1 cellular context compared by ENCODE assay signal in genomic region chr22:25896098-25896497, GRCh38.
TF ChIP-seq lines count a peak whose summit lies in the region.

No MANE protein-coding gene starts in this region.

TF ChIP-seq in HCT116, 20 proteins besides CTCF, POLR2A, EP300 and RAD21 (continued from another document):
- no peak for TF ChIP-seq REST (IDR thresholded peaks at IDR 0.05; ENCODE audit: low read depth)
- TF ChIP-seq SIN3A (IDR thresholded peaks at IDR 0.05; ENCODE audit: low read depth), result no peak
- no peak for TF ChIP-seq EGR1 (IDR thresholded peaks at IDR 0.05; ENCODE audit: low read depth)
- no peak for TF ChIP-seq MAX (IDR thresholded peaks at IDR 0.05)
- no peak for TF ChIP-seq CEBPB (IDR thresholded peaks at IDR 0.05; ENCODE audit: low read depth)
- TF ChIP-seq YY1 (IDR thresholded peaks at IDR 0.05; ENCODE audit: extremely low read depth, insufficient replicate concordance, low read depth, low read length), result no peak
- no peak for TF ChIP-seq SP1 (IDR thresholded peaks at IDR 0.05; ENCODE audit: low read depth)
- no peak for TF ChIP-seq FOSL1 (IDR thresholded peaks at IDR 0.05; ENCODE audit: low read depth)
- no peak for TF ChIP-seq POLR2AphosphoS5 (IDR thresholded peaks at IDR 0.05; ENCODE audit: low read depth, low read length)
- TF ChIP-seq ELF1 (IDR thresholded peaks at IDR 0.05; ENCODE audit: borderline replicate concordance, low read depth), result no peak
- no peak for TF ChIP-seq EZH2 (IDR thresholded peaks at IDR 0.05)
- no peak for TF ChIP-seq ZFX (IDR thresholded peaks at IDR 0.05)
- no peak for TF ChIP-seq ATF3 (IDR thresholded peaks at IDR 0.05)
- TF ChIP-seq ZNF274 (IDR thresholded peaks at IDR 0.05; ENCODE audit: low read depth, low read length), result no peak
- TF ChIP-seq JUND (IDR thresholded peaks at IDR 0.05), result no peak
- no peak for TF ChIP-seq ZBTB33 (IDR thresholded peaks at IDR 0.05; ENCODE audit: extremely low read depth, insufficient replicate concordance, low read length)
- no peak for TF ChIP-seq SRF (IDR thresholded peaks at IDR 0.05; ENCODE audit: low read depth)
